In the genomic region with DNA sequence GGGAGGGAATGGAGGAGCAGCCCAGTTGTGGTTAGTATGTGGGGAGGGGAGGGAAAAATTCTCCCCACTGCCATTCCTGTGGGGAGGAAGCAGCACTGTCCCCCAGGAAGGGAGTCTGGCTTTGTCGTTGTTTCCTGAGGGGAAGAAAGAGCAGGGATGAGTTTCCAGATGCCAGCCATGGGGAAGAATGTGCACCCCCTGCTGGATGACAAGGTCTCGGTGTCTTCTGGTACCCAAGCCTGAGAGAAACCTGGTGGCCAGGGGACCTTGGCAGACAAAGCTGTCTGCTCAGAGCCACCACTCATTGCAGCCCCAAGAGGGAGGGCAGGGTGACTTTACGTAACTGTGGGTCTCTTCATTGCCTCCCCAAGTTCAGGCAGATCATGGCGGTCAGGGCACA, we compare ENCODE assay signal across 2 cellular contexts.
TF ChIP-seq lines count a peak whose summit lies in the region.

No MANE protein-coding gene starts in this region.

TF ChIP-seq in K562, 482 proteins besides CTCF, POLR2A, EP300 and RAD21 (continued from another document):
- TF ChIP-seq RREB1 (CRISPR knock-in tag; IDR thresholded peaks at IDR 0.05) = no peak
- TF ChIP-seq DNMT1 (IDR thresholded peaks at IDR 0.05) = no peak
- no peak for TF ChIP-seq ATF1 (CRISPR knock-in tag; IDR thresholded peaks at IDR 0.05)
- TF ChIP-seq ATF1 (tag; IDR thresholded peaks at IDR 0.05) = no peak
- no peak for TF ChIP-seq PRMT5 (CRISPR knock-in tag; IDR thresholded peaks at IDR 0.05)
- TF ChIP-seq, protein P1, sequence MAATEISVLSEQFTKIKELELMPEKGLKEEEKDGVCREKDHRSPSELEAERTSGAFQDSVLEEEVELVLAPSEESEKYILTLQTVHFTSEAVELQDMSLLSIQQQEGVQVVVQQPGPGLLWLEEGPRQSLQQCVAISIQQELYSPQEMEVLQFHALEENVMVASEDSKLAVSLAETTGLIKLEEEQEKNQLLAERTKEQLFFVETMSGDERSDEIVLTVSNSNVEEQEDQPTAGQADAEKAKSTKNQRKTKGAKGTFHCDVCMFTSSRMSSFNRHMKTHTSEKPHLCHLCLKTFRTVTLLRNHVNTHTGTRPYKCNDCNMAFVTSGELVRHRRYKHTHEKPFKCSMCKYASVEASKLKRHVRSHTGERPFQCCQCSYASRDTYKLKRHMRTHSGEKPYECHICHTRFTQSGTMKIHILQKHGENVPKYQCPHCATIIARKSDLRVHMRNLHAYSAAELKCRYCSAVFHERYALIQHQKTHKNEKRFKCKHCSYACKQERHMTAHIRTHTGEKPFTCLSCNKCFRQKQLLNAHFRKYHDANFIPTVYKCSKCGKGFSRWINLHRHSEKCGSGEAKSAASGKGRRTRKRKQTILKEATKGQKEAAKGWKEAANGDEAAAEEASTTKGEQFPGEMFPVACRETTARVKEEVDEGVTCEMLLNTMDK (IDR thresholded peaks at IDR 0.05; ENCODE audit: borderline replicate concordance, insufficient read depth, low read depth, low read length, poor library complexity, severe bottlenecking) = peak; percentile 54
- TF ChIP-seq, protein P2, sequence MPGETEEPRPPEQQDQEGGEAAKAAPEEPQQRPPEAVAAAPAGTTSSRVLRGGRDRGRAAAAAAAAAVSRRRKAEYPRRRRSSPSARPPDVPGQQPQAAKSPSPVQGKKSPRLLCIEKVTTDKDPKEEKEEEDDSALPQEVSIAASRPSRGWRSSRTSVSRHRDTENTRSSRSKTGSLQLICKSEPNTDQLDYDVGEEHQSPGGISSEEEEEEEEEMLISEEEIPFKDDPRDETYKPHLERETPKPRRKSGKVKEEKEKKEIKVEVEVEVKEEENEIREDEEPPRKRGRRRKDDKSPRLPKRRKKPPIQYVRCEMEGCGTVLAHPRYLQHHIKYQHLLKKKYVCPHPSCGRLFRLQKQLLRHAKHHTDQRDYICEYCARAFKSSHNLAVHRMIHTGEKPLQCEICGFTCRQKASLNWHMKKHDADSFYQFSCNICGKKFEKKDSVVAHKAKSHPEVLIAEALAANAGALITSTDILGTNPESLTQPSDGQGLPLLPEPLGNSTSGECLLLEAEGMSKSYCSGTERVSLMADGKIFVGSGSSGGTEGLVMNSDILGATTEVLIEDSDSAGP (CRISPR knock-in tag; IDR thresholded peaks at IDR 0.05) = no peak

TF ChIP-seq in liver, 16 proteins besides CTCF, POLR2A, EP300 and RAD21 (continued from another document):
- no peak for TF ChIP-seq ZBTB33 (IDR thresholded peaks at IDR 0.05)
- no peak for TF ChIP-seq ATF3 (IDR thresholded peaks at IDR 0.05)
- TF ChIP-seq FOXA2 (IDR thresholded peaks at IDR 0.05) = no peak
- TF ChIP-seq RXRA (IDR thresholded peaks at IDR 0.05) = no peak
- TF ChIP-seq, protein P3, sequence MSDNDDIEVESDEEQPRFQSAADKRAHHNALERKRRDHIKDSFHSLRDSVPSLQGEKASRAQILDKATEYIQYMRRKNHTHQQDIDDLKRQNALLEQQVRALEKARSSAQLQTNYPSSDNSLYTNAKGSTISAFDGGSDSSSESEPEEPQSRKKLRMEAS (IDR thresholded peaks at IDR 0.05) = no peak
